Comparison of ENCODE assay signal across 1 cellular context in genomic region chr17:50290074-50290702, GRCh38.
TF ChIP-seq lines count a peak whose summit lies in the region.

No MANE protein-coding gene starts in this region.

TF ChIP-seq in HepG2, 621 proteins besides CTCF, POLR2A, EP300 and RAD21 (continued from another document):
- no peak for TF ChIP-seq ZNF207 (IDR thresholded peaks at IDR 0.05; ENCODE audit: borderline replicate concordance)
